8 cellular contexts compared by ENCODE assay signal in the genomic region with DNA sequence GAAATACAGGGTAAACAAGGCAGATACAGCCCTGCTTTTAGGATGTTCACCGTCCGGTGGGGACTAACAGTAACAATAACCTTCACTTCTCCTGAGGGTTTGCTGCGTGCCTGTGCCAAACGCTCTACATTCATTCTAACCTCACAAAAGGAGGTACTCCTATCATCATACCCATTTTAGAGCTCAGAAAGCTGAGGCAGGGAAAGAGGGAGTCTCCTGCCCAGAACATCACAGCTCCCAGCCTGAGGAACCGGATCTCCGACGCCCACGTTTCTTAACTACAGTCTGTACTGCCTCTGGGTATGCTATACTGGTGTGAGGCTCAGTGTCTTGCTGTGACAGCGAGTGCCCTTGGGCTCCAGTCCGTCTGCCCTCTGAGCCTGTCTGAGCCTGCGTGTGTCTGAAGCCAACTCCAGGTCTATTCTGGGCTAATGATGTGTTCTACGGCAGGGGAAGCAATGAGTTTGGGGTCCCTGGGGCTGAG. TPM values are rescaled to one million over a fixed set of nuclear protein-coding genes. Genes with fewer than 3 reads are reported as not detected.
DNase-seq lines count a peak whose midpoint lies in the region; ATAC-seq, FAIRE-seq and TF ChIP-seq lines count a peak whose summit lies in the region.

No MANE protein-coding gene starts in this region.

- H3K79me2 ChIP-seq in OCI-LY3 (ENCODE audit: low read length) (peaks cover 12% of the 10 kb centered on the region; the same call in 1 of the 2 replicates), endothelial cell of umbilical vein (ENCODE audit: control insufficient read depth, insufficient read depth, low read length) (no peaks in the 10 kb centered on the region)

- H3K27ac ChIP-seq in CD4-positive, alpha-beta T cell (ENCODE audit: low read depth, low read length): no peak overlapping the region
- H3K27ac ChIP-seq in OCI-LY3 (ENCODE audit: low read length) (peak overlapping the region; percentile 40; the same call in 1 of the 2 replicates), endothelial cell of umbilical vein (ENCODE audit: insufficient read depth, low read depth, low read length) (peak overlapping the region; percentile 16)

- peak overlapping the region; percentile 83 for H3K4me3 ChIP-seq in OCI-LY3 (ENCODE audit: low read length)
- H3K4me3 ChIP-seq in endothelial cell of umbilical vein (replicated peaks in 1 of 3; ENCODE audit: insufficient read depth in 1 of 3, low read depth in 1 of 3, low read length in 3 of 3): no peak overlapping the region

- H3K9ac ChIP-seq in OCI-LY3 (ENCODE audit: low read length) (peak overlapping the region; percentile 73), endothelial cell of umbilical vein (replicated peaks; ENCODE audit: extremely low read depth, insufficient read depth, low read length) (no peak overlapping the region)

- POLR2A ChIA-PET in CD4-positive, alpha-beta T cell (lab: Charles Lee): no interaction called here
- POLR2A ChIA-PET in endothelial cell of umbilical vein (lab: Charles Lee): no interaction called here

- peak overlapping the region; percentile 88 for H3K4me2 ChIP-seq in OCI-LY3 (ENCODE audit: low read length)
- H3K4me2 ChIP-seq in endothelial cell of umbilical vein (ENCODE audit: insufficient read depth, low read length): peak overlapping the region; percentile 81

- FAIRE-seq in endothelial cell of umbilical vein (lab: Jason Lieb, UNC): no peak
- FAIRE-seq in H54 (lab: Jason Lieb, UNC): no peak

- TF ChIP-seq CTCF in CD4-positive, alpha-beta T cell (IDR thresholded peaks at IDR 0.05): no peak
- no peak for TF ChIP-seq CTCF in OCI-LY3 (IDR thresholded peaks at IDR 0.05; ENCODE audit: low read depth, low read length)
- no peak for TF ChIP-seq CTCF in endothelial cell of umbilical vein (IDR thresholded peaks at IDR 0.05; ENCODE audit: extremely low read depth in 1 of 2, insufficient read depth in 1 of 2, low read depth in 1 of 2, low read length in 2 of 2)
- no peak for TF ChIP-seq CTCF in neural crest cell (conservative IDR thresholded peaks at IDR 0.05)

- H3K27me3 ChIP-seq in CD4-positive, alpha-beta T cell (ENCODE audit: control insufficient read depth, insufficient read depth, low read length): no peaks in the 10 kb centered on the region
- H3K27me3 ChIP-seq in OCI-LY3 (ENCODE audit: low read depth, low read length) (no peaks in the 10 kb centered on the region), endothelial cell of umbilical vein (ENCODE audit: control insufficient read depth in 2 of 2, insufficient read depth in 2 of 2, low read length in 2 of 2) (no peaks in the 10 kb centered on the region)

- peaks cover 10% of the 10 kb centered on the region for H3K36me3 Mint-ChIP-seq in CD4-positive, alpha-beta T cell (ENCODE audit: low read depth)
- no peaks in the 10 kb centered on the region for H3K36me3 Mint-ChIP-seq in neural crest cell (ENCODE audit: low read depth)

- no peak for ATAC-seq in CD4-positive, alpha-beta T cell (ENCODE audit: poor library complexity)

- H3K36me3 ChIP-seq in OCI-LY3 (replicated peaks; ENCODE audit: low read depth, low read length): no peaks in the 10 kb centered on the region
- H3K36me3 ChIP-seq in endothelial cell of umbilical vein (ENCODE audit: control insufficient read depth in 2 of 2, extremely low read depth in 1 of 2, insufficient read depth in 2 of 2, low read length in 2 of 2): no peaks in the 10 kb centered on the region

- no peaks in the 10 kb centered on the region for H3K9me1 ChIP-seq in endothelial cell of umbilical vein (replicated peaks; ENCODE audit: control insufficient read depth, extremely low read depth, insufficient read depth, low read length)

- H3K27ac Mint-ChIP-seq in CD4-positive, alpha-beta T cell: peak overlapping the region; percentile 78
- H3K27ac Mint-ChIP-seq in neural crest cell (ENCODE audit: unreplicated experiment): no peak overlapping the region

- no peak overlapping the region for H2AFZ ChIP-seq in OCI-LY3 (ENCODE audit: low read depth, low read length)
- no peak overlapping the region for H2AFZ ChIP-seq in endothelial cell of umbilical vein (ENCODE audit: low read depth, low read length)

- TF ChIP-seq POLR2A in endothelial cell of umbilical vein (IDR thresholded peaks at IDR 0.05; ENCODE audit: low read depth, low read length) (no peak), H54 (IDR thresholded peaks at IDR 0.05; ENCODE audit: low read depth, low read length) (no peak)

- H3K4me3 Mint-ChIP-seq in CD4-positive, alpha-beta T cell: peak overlapping the region; percentile 92
- peak overlapping the region; percentile 98 for H3K4me3 Mint-ChIP-seq in neural crest cell

- H3K27me3 Mint-ChIP-seq in CD4-positive, alpha-beta T cell: no peaks in the 10 kb centered on the region
- no peaks in the 10 kb centered on the region for H3K27me3 Mint-ChIP-seq in neural crest cell (ENCODE audit: low read depth)

- H3K4me1 Mint-ChIP-seq in CD4-positive, alpha-beta T cell (ENCODE audit: low read depth): peaks cover 49% of the 10 kb centered on the region
- H3K4me1 Mint-ChIP-seq in neural crest cell: peaks cover 38% of the 10 kb centered on the region

- no peaks in the 10 kb centered on the region for H4K20me1 ChIP-seq in OCI-LY3 (ENCODE audit: insufficient read depth, low read length)
- H4K20me1 ChIP-seq in endothelial cell of umbilical vein (replicated peaks; ENCODE audit: control insufficient read depth, extremely low read depth, insufficient read depth, low read length): no peaks in the 10 kb centered on the region

- no peaks in the 10 kb centered on the region for H3K9me3 Mint-ChIP-seq in CD4-positive, alpha-beta T cell
- H3K9me3 Mint-ChIP-seq in neural crest cell: no peaks in the 10 kb centered on the region

- H3K4me1 ChIP-seq in OCI-LY3 (ENCODE audit: low read length) (peaks cover 10% of the 10 kb centered on the region; the same call in 1 of the 2 replicates), endothelial cell of umbilical vein (ENCODE audit: control insufficient read depth, extremely low read depth, insufficient read depth, low read length) (peaks cover 29% of the 10 kb centered on the region)

- intact Hi-C loops in CD4-positive, alpha-beta T cell (cut with DNase I, micrococcal nuclease): loop anchor here (2.0 to 10.0 kb wide), 6 partner anchors 25 to 315 kb away; partner anchors contain the start of genes MEGF8 (in 1 of the 2) and POU2F2 (in 1 of the 2)
- intact Hi-C loops in endothelial cell of umbilical vein (cut with micrococcal nuclease): no loop called here

- DNase-seq in CD4-positive, alpha-beta T cell: no peak
- DNase-seq in endothelial cell of umbilical vein (ENCODE audit: low read depth, low spot score): no peak
- no peak for DNase-seq in neural crest cell (ENCODE audit: low read depth, low spot score)
- no peak for DNase-seq in H54 (ENCODE audit: insufficient read length, low spot score)
- no peak for DNase-seq in iPS-NIHi11 (ENCODE audit: low spot score)
- no peak for DNase-seq in DMS 273 treated with DMSO at 0.1 percent for 48 hours (lab: John Stamatoyannopoulos, UW)
- DNase-seq in GM19238 (ENCODE audit: insufficient read length, low spot score): no peak

- CTCF ChIA-PET in CD4-positive, alpha-beta T cell (lab: Charles Lee): no interaction called here
- CTCF ChIA-PET in endothelial cell of umbilical vein (lab: Charles Lee): interaction anchor here (3.7 kb wide), 1 partner anchor 21 kb away, joined by 19 read pairs; no protein-coding TSS in a partner anchor

- no peaks in the 10 kb centered on the region for H3K9me3 ChIP-seq in CD4-positive, alpha-beta T cell (ENCODE audit: control insufficient read depth, low read length)
- H3K9me3 ChIP-seq in OCI-LY3 (ENCODE audit: insufficient read depth, low read length) (no peaks in the 10 kb centered on the region), endothelial cell of umbilical vein (replicated peaks; ENCODE audit: control insufficient read depth, insufficient read depth, low read length) (no peaks in the 10 kb centered on the region)

- dilution Hi-C loops in endothelial cell of umbilical vein (cut with MboI; ENCODE audit: extremely low pct_ligation_motif_present, low sequenced_read_pairs): no loop called here

- BruUV-seq in endothelial cell of umbilical vein (replicated peaks; lab: Mats Ljungman, UMichigan): no TSS peak

TF ChIP-seq in endothelial cell of umbilical vein, 7 proteins besides CTCF, POLR2A, EP300 and RAD21 (continues in another document):
- TF ChIP-seq EZH2 (IDR thresholded peaks at IDR 0.05; ENCODE audit: borderline replicate concordance, low read depth, low read length, severe bottlenecking): no peak

RNA-seq across cellular contexts. Expression of gene LIPE, which starts 5.1 kb away (rescaled TPM):
- total RNA-seq in CD4-positive, alpha-beta T cell: 1 to 10 TPM; 7.6 to 8.2 TPM
- 10.4 and 13.5 TPM in 2 replicates for total RNA-seq in endothelial cell of umbilical vein
- 3.8 and 6.0 TPM in 2 replicates for polyA plus RNA-seq in endothelial cell of umbilical vein
- 3.8 and 4.8 TPM in 2 replicates for polyA plus RNA-seq in endothelial cell of umbilical vein (2011; cell fraction: cytosol; rRNA removed)
- polyA plus RNA-seq in endothelial cell of umbilical vein (2011; cell fraction: nucleus; rRNA removed): 4.2 and 5.8 TPM in 2 replicates
- polyA plus RNA-seq in endothelial cell of umbilical vein (2012): 4.0 and 6.7 TPM in 2 replicates
- 3.4 and 4.3 TPM in 2 replicates for polyA minus RNA-seq in endothelial cell of umbilical vein
- polyA minus RNA-seq in endothelial cell of umbilical vein (2011; cell fraction: cytosol; rRNA and poly(A)+ RNA removed): not detected
- polyA minus RNA-seq in endothelial cell of umbilical vein (2011; cell fraction: nucleus; rRNA and poly(A)+ RNA removed): 3.2 and 6.1 TPM in 2 replicates
- total RNA-seq in neural crest cell: 24.5 and 29.1 TPM in 2 replicates

RNA-seq across cellular contexts. Expression of gene CXCL17, which starts 20.6 kb away (rescaled TPM):
- not detected for total RNA-seq in CD4-positive, alpha-beta T cell
- not detected in 2 replicates for total RNA-seq in endothelial cell of umbilical vein
- not detected in 2 replicates for polyA plus RNA-seq in endothelial cell of umbilical vein
- polyA plus RNA-seq in endothelial cell of umbilical vein (2011; cell fraction: cytosol; rRNA removed): not detected in 2 replicates
- not detected in 2 replicates for polyA plus RNA-seq in endothelial cell of umbilical vein (2011; cell fraction: nucleus; rRNA removed)
- not detected in 2 replicates for polyA plus RNA-seq in endothelial cell of umbilical vein (2012)
- polyA minus RNA-seq in endothelial cell of umbilical vein: not detected in 2 replicates
- polyA minus RNA-seq in endothelial cell of umbilical vein (2011; cell fraction: cytosol; rRNA and poly(A)+ RNA removed): not detected
- not detected in 2 replicates for polyA minus RNA-seq in endothelial cell of umbilical vein (2011; cell fraction: nucleus; rRNA and poly(A)+ RNA removed)
- total RNA-seq in neural crest cell: not detected in 2 replicates

RNA-seq across cellular contexts. Expression of gene CNFN, which starts 32.0 kb away (rescaled TPM):
- not detected for total RNA-seq in CD4-positive, alpha-beta T cell
- total RNA-seq in endothelial cell of umbilical vein (0.73 TPM in 1 of 2 replicates, not detected in the other), neural crest cell (2.2 and 3.6 TPM in 2 replicates)
- 0.23 and 0.27 TPM in 2 replicates for polyA plus RNA-seq in endothelial cell of umbilical vein
- polyA plus RNA-seq in endothelial cell of umbilical vein (2011; cell fraction: cytosol; rRNA removed): 0.75 and 0.87 TPM in 2 replicates
- not detected in 2 replicates for polyA plus RNA-seq in endothelial cell of umbilical vein (2011; cell fraction: nucleus; rRNA removed)
- polyA plus RNA-seq in endothelial cell of umbilical vein (2012): 1.3 and 2.0 TPM in 2 replicates
- polyA minus RNA-seq in endothelial cell of umbilical vein: 0.95 TPM in 1 of 2 replicates, not detected in the other
- 4.3 TPM for polyA minus RNA-seq in endothelial cell of umbilical vein (2011; cell fraction: cytosol; rRNA and poly(A)+ RNA removed)
- not detected in 2 replicates for polyA minus RNA-seq in endothelial cell of umbilical vein (2011; cell fraction: nucleus; rRNA and poly(A)+ RNA removed)
